Comparison of ENCODE assay signal across 9 cellular contexts in the genomic region with DNA sequence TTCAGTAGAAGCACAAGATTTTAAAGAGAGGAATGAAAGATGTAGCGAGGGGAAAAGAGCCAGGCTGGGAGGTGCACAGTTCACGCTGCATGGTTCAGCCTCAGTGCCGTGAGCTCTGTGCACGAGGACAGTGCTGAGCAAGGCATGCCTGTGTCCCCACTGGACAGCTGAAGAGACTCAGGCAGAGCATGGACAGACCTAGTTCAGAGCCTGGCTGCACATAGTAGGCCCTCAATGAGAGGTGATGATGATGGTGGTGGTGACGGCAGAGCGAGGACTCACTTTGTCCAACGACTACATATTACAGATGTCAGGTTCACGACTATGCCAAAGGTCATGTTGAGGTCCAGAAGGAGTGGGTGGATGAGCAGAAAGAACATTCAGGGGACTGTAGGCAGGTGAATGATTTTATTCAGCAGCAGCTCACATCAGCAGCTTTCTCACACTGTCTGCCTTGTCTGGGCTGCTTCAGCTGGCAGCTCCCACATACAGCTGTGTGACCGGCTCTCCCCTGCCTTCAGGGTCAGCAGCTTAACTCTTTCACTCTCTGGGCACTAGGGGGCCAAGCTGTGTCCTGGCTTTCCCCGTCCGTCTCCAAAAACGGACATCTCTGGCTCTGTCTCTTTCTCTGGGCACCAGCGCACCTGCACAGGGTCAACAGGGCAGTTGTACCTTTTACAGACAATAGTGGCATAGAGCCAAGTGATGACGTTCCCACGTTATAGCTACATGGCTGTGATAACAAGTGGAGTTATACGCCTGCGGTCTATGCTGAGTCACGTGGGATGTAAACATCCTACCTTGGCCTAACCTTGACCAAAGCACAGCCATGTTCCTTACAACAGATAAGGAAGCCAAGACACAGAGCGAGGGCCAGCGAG.
DNase-seq lines count a peak whose midpoint lies in the region; ATAC-seq, FAIRE-seq and TF ChIP-seq lines count a peak whose summit lies in the region.
"Had no signal": no experiment of that assay in that cellular context is flagged by ENCODE, and none has a peak within 500 bp of the region (broad histone marks: within the 10 kb centered on the region; RNA-seq: fewer than 3 reads in every experiment).

No MANE protein-coding gene starts in this region.

- DNase-seq in AG04449 (ENCODE audit: low read depth, low spot score) (no peak), H9 (peak; percentile 71), SW480 (ENCODE audit: low spot score) (peak; percentile 66), islet precursor cell (peak; percentile 87), kidney (no peak)
- no peak for DNase-seq in CD4-positive, alpha-beta T cell
- DNase-seq in effector memory CD4-positive, alpha-beta T cell, result no peak
- DNase-seq: GDM1 had no signal

- no peaks in the 10 kb centered on the region for H4K20me1 ChIP-seq in H9 (ENCODE audit: control insufficient read depth, insufficient read depth, insufficient read length)

- H3K4me3 ChIP-seq in AG04449 (ENCODE audit: low read depth, low read length) (no peak overlapping the region), kidney (ENCODE audit: low read length in 2 of 2) (no peak overlapping the region)
- H3K4me3 ChIP-seq in effector memory CD4-positive, alpha-beta T cell (ENCODE audit: insufficient read depth, low read depth, low read length, poor library complexity, severe bottlenecking), result no peak overlapping the region

- H3K4me3 Mint-ChIP-seq in H9, result no peak overlapping the region
- no peak overlapping the region for H3K4me3 Mint-ChIP-seq in CD4-positive, alpha-beta T cell

- CTCF ChIA-PET in AG04449 (lab: Yijun Ruan, JAX), result interaction anchor here (1.2 to 1.5 kb wide), 2 partner anchors 9 to 113 kb away, joined by 3 read pairs; no protein-coding TSS in a partner anchor
- CTCF ChIA-PET in CD4-positive, alpha-beta T cell (lab: Charles Lee), result no interaction called here

- H3K9ac ChIP-seq in H9 (ENCODE audit: extremely low read depth, insufficient read length, low read length) (no peak overlapping the region), kidney (ENCODE audit: low read length in 2 of 2) (no peak overlapping the region)

- H2BK12ac ChIP-seq in H9 (ENCODE audit: insufficient read length, low read depth, low read length), result no peak overlapping the region

- no peak overlapping the region for H2BK20ac ChIP-seq in H9 (ENCODE audit: low read depth, low read length, poor library complexity, severe bottlenecking)

- H3K23me2 ChIP-seq in H9 (ENCODE audit: insufficient read length, low read depth, low read length, poor library complexity, severe bottlenecking), result no peaks in the 10 kb centered on the region

- H3K9me3 Mint-ChIP-seq in H9, result peaks cover 2% of the 10 kb centered on the region in 2 experiments; a peak in 2 of 5 replicates
- H3K9me3 Mint-ChIP-seq in CD4-positive, alpha-beta T cell, result no peaks in the 10 kb centered on the region

- H3T11ph ChIP-seq in H9 (ENCODE audit: low read length), result no peak overlapping the region

- no peak overlapping the region for H3K18ac ChIP-seq in H9 (ENCODE audit: insufficient read length, low read depth, low read length)

- no peak overlapping the region for H2BK15ac ChIP-seq in H9 (ENCODE audit: low read depth, low read length)

- H3K36me3 ChIP-seq in kidney (ENCODE audit: control insufficient read depth in 1 of 2, insufficient read depth in 2 of 2, low read length in 2 of 2), result no peaks in the 10 kb centered on the region
- no peaks in the 10 kb centered on the region for H3K36me3 ChIP-seq in effector memory CD4-positive, alpha-beta T cell (ENCODE audit: control insufficient read depth, insufficient read depth, low read length)

- H3K56ac ChIP-seq in H9 (ENCODE audit: insufficient read length, low read depth, low read length), result no peak overlapping the region

- H3K4ac ChIP-seq in H9 (ENCODE audit: low read depth, low read length), result no peak overlapping the region

- no CpG with 5 or more reads among the region's 20 CpGs for WGBS in H9 (ENCODE audit: extremely low coverage, insufficient read length, low lambda C conversion rate)

- no peak overlapping the region for H3K14ac ChIP-seq in H9 (ENCODE audit: insufficient read depth, low read length)

- no peaks in the 10 kb centered on the region for H3K27me3 ChIP-seq in H9 (ENCODE audit: insufficient read depth, low read length)
- H3K27me3 ChIP-seq in CD4-positive, alpha-beta T cell (ENCODE audit: control insufficient read depth, insufficient read depth, low read length), result no peaks in the 10 kb centered on the region
- no peaks in the 10 kb centered on the region for H3K27me3 ChIP-seq in effector memory CD4-positive, alpha-beta T cell (replicated peaks; ENCODE audit: control insufficient read depth, insufficient read depth, low read length, poor library complexity, severe bottlenecking)

- intact Hi-C loops in CD4-positive, alpha-beta T cell (cut with DNase I, micrococcal nuclease), result no loop called here
- intact Hi-C loops in kidney (cut with DNase I), result no loop called here

- no peak overlapping the region for H2AK5ac ChIP-seq in H9 (ENCODE audit: insufficient read length, low read length)

- H3K27ac Mint-ChIP-seq in H9, result peak overlapping the region; percentile 32 to 93 (median 33); a peak in 2 of 7 replicates
- no peak overlapping the region for H3K27ac Mint-ChIP-seq in CD4-positive, alpha-beta T cell

- no peak overlapping the region for H4K8ac ChIP-seq in H9 (replicated peaks; ENCODE audit: insufficient read length, low read depth, low read length)

- peaks cover 0 to 4% (median 2%) of the 10 kb centered on the region in 3 experiments; a peak in 4 of 7 replicates for H3K36me3 Mint-ChIP-seq in H9 (ENCODE audit: insufficient read depth in 1 of 3, low read depth in 3 of 3)
- no peaks in the 10 kb centered on the region for H3K36me3 Mint-ChIP-seq in CD4-positive, alpha-beta T cell (ENCODE audit: low read depth)

- TF ChIP-seq CTCF in AG04449 (IDR thresholded peaks at IDR 0.05; ENCODE audit: insufficient read depth, low read length, missing control alignments) (peak; percentile 25), H9 (conservative IDR thresholded peaks at IDR 0.05) (peak; percentile 73), kidney (IDR thresholded peaks at IDR 0.05; ENCODE audit: borderline replicate concordance, extremely low read depth, insufficient read depth) (no peak)
- no peak for TF ChIP-seq CTCF in CD4-positive, alpha-beta T cell (IDR thresholded peaks at IDR 0.05)

- no peak overlapping the region for H2BK5ac ChIP-seq in H9 (ENCODE audit: insufficient read length, low read length)

- no peak overlapping the region for H3K23ac ChIP-seq in H9 (ENCODE audit: insufficient read length, low read depth, low read length)

- H3K27ac ChIP-seq in H9 (ENCODE audit: insufficient read length, low read depth, low read length) (no peak overlapping the region), kidney (ENCODE audit: low read depth in 2 of 2, low read length in 2 of 2) (no peak overlapping the region)
- H3K27ac ChIP-seq in CD4-positive, alpha-beta T cell (ENCODE audit: low read depth, low read length), result no peak overlapping the region
- H3K27ac ChIP-seq in effector memory CD4-positive, alpha-beta T cell (ENCODE audit: insufficient read depth, low read length, poor library complexity, severe bottlenecking), result no peak overlapping the region

- H2BK120ac ChIP-seq in H9 (ENCODE audit: low read depth, low read length, poor library complexity, severe bottlenecking), result no peak overlapping the region

- ATAC-seq in CD4-positive, alpha-beta T cell (ENCODE audit: poor library complexity), result no peak
- no peak for ATAC-seq in HG02642 (IDR thresholded peaks at IDR 0.05; ENCODE audit: poor library complexity, unreplicated experiment)

- no peak overlapping the region for H4K5ac ChIP-seq in H9 (ENCODE audit: insufficient read length, low read depth, low read length)

- no peaks in the 10 kb centered on the region for H3K79me2 ChIP-seq in H9 (ENCODE audit: insufficient read depth, low read length)

- H3K79me1 ChIP-seq in H9 (ENCODE audit: insufficient read depth, low read depth, low read length, poor library complexity, severe bottlenecking), result no peaks in the 10 kb centered on the region

- no peak overlapping the region for H3K4me2 ChIP-seq in H9 (ENCODE audit: insufficient read depth, insufficient read length, low read length)

- POLR2A ChIA-PET in AG04449 (lab: Yijun Ruan, JAX), result no interaction called here
- POLR2A ChIA-PET in CD4-positive, alpha-beta T cell (lab: Charles Lee), result no interaction called here

- H3K9me3 ChIP-seq in H9 (ENCODE audit: control insufficient read depth, low read depth, low read length) (no peaks in the 10 kb centered on the region), kidney (ENCODE audit: control insufficient read depth in 1 of 2, low read length in 2 of 2) (no peaks in the 10 kb centered on the region)
- H3K9me3 ChIP-seq in CD4-positive, alpha-beta T cell (ENCODE audit: control insufficient read depth, low read length), result no peaks in the 10 kb centered on the region
- no peaks in the 10 kb centered on the region for H3K9me3 ChIP-seq in effector memory CD4-positive, alpha-beta T cell (ENCODE audit: control insufficient read depth, low read length)

- FAIRE-seq in kidney (lab: Jason Lieb, UNC), result no peak

- peaks cover 32 to 38% of the 10 kb centered on the region in 2 experiments for H3K4me1 Mint-ChIP-seq in H9
- H3K4me1 Mint-ChIP-seq in CD4-positive, alpha-beta T cell (ENCODE audit: low read depth), result no peaks in the 10 kb centered on the region

- H2AFZ ChIP-seq in H9 (ENCODE audit: low read length), result no peak overlapping the region

- H3K4me1 ChIP-seq in H9 (ENCODE audit: insufficient read depth, low read length), result peaks cover 3% of the 10 kb centered on the region; the same call in 1 of the 2 replicates
- H3K4me1 ChIP-seq in kidney (ENCODE audit: control insufficient read depth in 1 of 2, insufficient read depth in 1 of 2, low read depth in 1 of 2, low read length in 2 of 2), result peaks cover 0 to 2% of the 10 kb centered on the region in 2 donors
- H3K4me1 ChIP-seq in effector memory CD4-positive, alpha-beta T cell (ENCODE audit: control insufficient read depth, insufficient read depth, low read length, poor library complexity, severe bottlenecking), result no peaks in the 10 kb centered on the region

- no peak overlapping the region for H4K91ac ChIP-seq in H9 (ENCODE audit: insufficient read length, low read depth, low read length)

- H3K27me3 Mint-ChIP-seq in H9 (ENCODE audit: low read depth), result no peaks in the 10 kb centered on the region; the same call in 1 of the 2 replicates
- no peaks in the 10 kb centered on the region for H3K27me3 Mint-ChIP-seq in CD4-positive, alpha-beta T cell

Comparison
In these comparisons a context has a peak if more than half of its experiments do, and no peak if none do; other contexts are left out.
1. DNase-seq: peak in H9 (single experiment), SW480 (single experiment) and islet precursor cell (single experiment); none in AG04449 (single experiment), CD4-positive, alpha-beta T cell (0 of 10), kidney (single experiment) and effector memory CD4-positive, alpha-beta T cell (0 of 3).
2. CTCF ChIP-seq: peak in AG04449 (single experiment) and H9 (single experiment); none in CD4-positive, alpha-beta T cell (single experiment) and kidney (single experiment).